In the genomic region with DNA sequence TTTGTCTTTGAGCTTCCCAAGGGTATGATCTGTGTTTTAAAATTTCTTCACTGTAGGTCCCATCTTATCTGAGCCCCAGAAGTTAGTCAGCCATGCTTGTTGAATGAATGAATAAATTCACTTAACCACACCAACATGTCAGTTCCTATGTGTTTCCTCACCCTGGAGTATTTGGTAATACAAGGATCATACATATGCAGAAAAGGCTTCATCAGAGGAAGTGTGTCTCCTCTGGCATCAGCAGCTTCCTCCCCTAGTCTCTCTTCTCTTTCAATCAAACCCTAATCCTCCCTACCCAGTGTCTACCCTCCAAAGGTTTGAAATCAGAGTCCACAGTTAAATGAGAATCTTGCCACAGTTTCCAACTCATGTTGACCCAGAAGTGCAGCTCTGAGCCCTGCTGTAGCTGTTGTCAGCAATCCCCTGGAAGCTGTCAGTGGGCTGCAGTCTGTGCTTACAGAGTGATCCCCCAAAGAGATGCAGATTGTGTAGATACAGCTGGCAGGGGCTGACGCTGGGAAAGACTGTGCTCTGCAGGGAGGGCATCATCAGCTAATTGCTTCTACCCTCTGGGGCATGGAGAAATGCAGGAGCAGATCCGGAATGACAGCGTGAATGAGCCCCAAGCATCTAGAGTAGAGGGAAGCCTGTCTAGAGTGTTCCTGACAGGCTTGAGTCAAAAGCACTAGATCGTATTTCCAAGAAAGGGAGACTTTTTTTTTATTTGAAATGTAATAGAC, we compare ENCODE assay signal across 30 cellular contexts.
A peak's percentile ranks its signal among the peaks of the same experiment; 100 is the strongest.
DNase-seq lines count a peak whose midpoint lies in the region; ATAC-seq, FAIRE-seq and TF ChIP-seq lines count a peak whose summit lies in the region.
"Had no signal": no experiment of that assay in that cellular context is flagged by ENCODE, and none has a peak within 500 bp of the region (broad histone marks: within the 10 kb centered on the region; RNA-seq: fewer than 3 reads in every experiment).

No MANE protein-coding gene starts in this region.

- CTCF ChIA-PET in CD4-positive, alpha-beta memory T cell (lab: Charles Lee; ENCODE audit: partially characterized antibody), result no interaction called here

- peaks cover 0 to 2% (median 0%) of the 10 kb centered on the region in 8 donors for H3K9me3 Mint-ChIP-seq in CD4-positive, alpha-beta memory T cell
- H3K9me3 Mint-ChIP-seq: nephron; T-helper 2 cell treated with Interferon-gamma antibody and Interleukin-4, amounts not matched to agents 5 μg/mL and 100 μg/mL, for 36 hours had no signal

- H3K9ac ChIP-seq in NT2/D1 (ENCODE audit: insufficient read length, low read depth), result no peak overlapping the region
- H3K9ac ChIP-seq: BLaER1 treated with 17β-estradiol and CSF1 and Interleukin-3, amounts not matched to agents 10 nM and 100 nM had no signal

- no peak overlapping the region for H3K27ac ChIP-seq in CD4-positive, alpha-beta memory T cell (ENCODE audit: low read depth, low read length)
- H3K27ac ChIP-seq: gastrocnemius medialis, pancreas, PC-9 had no signal

- H3K27me3 Mint-ChIP-seq in CD4-positive, alpha-beta memory T cell, result peaks cover 0 to 2% of the 10 kb centered on the region in 2 donors

- H3K4me1 Mint-ChIP-seq in CD4-positive, alpha-beta memory T cell, result peaks cover 0 to 7% (median 3%) of the 10 kb centered on the region in 4 donors
- H3K4me1 Mint-ChIP-seq: nephron had no signal

- H3K4me3 ChIP-seq in NT2/D1 (ENCODE audit: insufficient read length, low read depth), result no peak overlapping the region
- H3K4me3 ChIP-seq in CD4-positive, alpha-beta memory T cell (ENCODE audit: low read length in 2 of 2), result no peak overlapping the region
- H3K4me3 ChIP-seq: BLaER1 treated with 17β-estradiol and CSF1 and Interleukin-3, amounts not matched to agents 10 nM and 100 nM; gastrocnemius medialis; pancreas; PC-9 had no signal

- ATAC-seq in HG03432 (IDR thresholded peaks at IDR 0.05; ENCODE audit: unreplicated experiment), result no peak
- ATAC-seq: gastrocnemius medialis; stimulated activated naive B cell treated with anti-CD40 and anti-IgM and Interleukin-4, amounts not matched to agents 10 μg/mL and 1 μg/mL and 100 μg/mL, for 72 hours had no signal

- no peak overlapping the region for H3K27ac Mint-ChIP-seq in CD4-positive, alpha-beta memory T cell
- H3K27ac Mint-ChIP-seq: activated naive CD8-positive, alpha-beta T cell; nephron; stimulated activated naive B cell treated with anti-CD40 and anti-IgM and Interleukin-4, amounts not matched to agents 10 μg/mL and 1 μg/mL and 100 μg/mL, for 72 hours; T-helper 2 cell treated with Interferon-gamma antibody and Interleukin-4, amounts not matched to agents 5 μg/mL and 100 μg/mL, for 36 hours; type B pancreatic cell had no signal

- FAIRE-seq in urothelium cell line (lab: Jason Lieb, UNC), result no peak
- no peak for FAIRE-seq in H54 (lab: Jason Lieb, UNC)
- FAIRE-seq: GM12892, pancreas, small intestine had no signal

- H3K4me3 Mint-ChIP-seq in CD4-positive, alpha-beta memory T cell, result no peak overlapping the region
- H3K4me3 Mint-ChIP-seq: activated naive CD8-positive, alpha-beta T cell; nephron; stimulated activated naive B cell treated with anti-CD40 and anti-IgM and Interleukin-4, amounts not matched to agents 10 μg/mL and 1 μg/mL and 100 μg/mL, for 72 hours; T-helper 2 cell treated with Interferon-gamma antibody and Interleukin-4, amounts not matched to agents 5 μg/mL and 100 μg/mL, for 36 hours; type B pancreatic cell had no signal

- peak; percentile 16 to 49 for DNase-seq in AML-193 (lab: John Stamatoyannopoulos, UW)
- DNase-seq in CD1c-positive myeloid dendritic cell (ENCODE audit: extremely low spot score), result peak; percentile 46
- peak; percentile 44 for DNase-seq in NT2/D1 (ENCODE audit: low read depth, low spot score)
- peak; percentile 14 for DNase-seq in left kidney (ENCODE audit: low read depth, low spot score)
- no peak for DNase-seq in urothelium cell line (ENCODE audit: low spot score)
- no peak for DNase-seq in H54 (ENCODE audit: insufficient read length, low spot score)
- DNase-seq in CD4-positive, alpha-beta memory T cell, result no peak
- DNase-seq: activated CD4-positive, alpha-beta T cell treated with anti-CD3 and anti-CD28 coated beads for 48 hours; activated effector memory CD4-positive, alpha-beta T cell treated with Interleukin-2 at 50 U/mL for 16 hours; Caco-2; DMS53; gastrocnemius medialis; HCEC 1CT; IMR-90; mammary epithelial cell; NCI-H1105 treated with DMSO at 0.1 percent for 48 hours; NCI-H2029 treated with DMSO at 0.1 percent for 48 hours; NCI-H446; pancreas; PC-9; small intestine; stimulated activated naive B cell treated with anti-CD40 and anti-IgM and Interleukin-4, amounts not matched to agents 10 μg/mL and 1 μg/mL and 100 μg/mL, for 72 hours; substantia nigra had no signal

- H3K9me3 ChIP-seq in NT2/D1 (ENCODE audit: insufficient read depth, low read length), result no peaks in the 10 kb centered on the region
- no peaks in the 10 kb centered on the region for H3K9me3 ChIP-seq in CD4-positive, alpha-beta memory T cell (ENCODE audit: control insufficient read depth in 1 of 2, low read length in 2 of 2)
- H3K9me3 ChIP-seq: BLaER1 treated with 17β-estradiol and CSF1 and Interleukin-3, amounts not matched to agents 10 nM and 100 nM; Caco-2; gastrocnemius medialis; pancreas had no signal

- intact Hi-C loops in CD4-positive, alpha-beta memory T cell (cut with micrococcal nuclease), result no loop called here

- no peak for TF ChIP-seq POLR2A in H54 (IDR thresholded peaks at IDR 0.05; ENCODE audit: low read depth, low read length)

- no peaks in the 10 kb centered on the region for H3K4me1 ChIP-seq in NT2/D1 (ENCODE audit: insufficient read depth, insufficient read length)
- no peaks in the 10 kb centered on the region for H3K4me1 ChIP-seq in CD4-positive, alpha-beta memory T cell (ENCODE audit: insufficient read depth, low read length)
- H3K4me1 ChIP-seq: Caco-2, gastrocnemius medialis, pancreas had no signal

- POLR2A ChIA-PET in CD4-positive, alpha-beta memory T cell (lab: Charles Lee; ENCODE audit: partially characterized antibody), result no interaction called here

- no peaks in the 10 kb centered on the region for H3K36me3 Mint-ChIP-seq in CD4-positive, alpha-beta memory T cell
- H3K36me3 Mint-ChIP-seq: activated naive CD8-positive, alpha-beta T cell; stimulated activated naive B cell treated with anti-CD40 and anti-IgM and Interleukin-4, amounts not matched to agents 10 μg/mL and 1 μg/mL and 100 μg/mL, for 72 hours; type B pancreatic cell had no signal

- H3K36me3 ChIP-seq in NT2/D1 (ENCODE audit: insufficient read depth, insufficient read length, low read length), result no peaks in the 10 kb centered on the region
- H3K36me3 ChIP-seq in CD4-positive, alpha-beta memory T cell (ENCODE audit: insufficient read depth, low read length), result no peaks in the 10 kb centered on the region
- H3K36me3 ChIP-seq: BLaER1 treated with 17β-estradiol and CSF1 and Interleukin-3, amounts not matched to agents 10 nM and 100 nM; gastrocnemius medialis; pancreas had no signal

- H3K27me3 ChIP-seq in NT2/D1 (ENCODE audit: insufficient read depth, insufficient read length), result no peaks in the 10 kb centered on the region
- no peaks in the 10 kb centered on the region for H3K27me3 ChIP-seq in CD4-positive, alpha-beta memory T cell (ENCODE audit: insufficient read depth, low read length)
- H3K27me3 ChIP-seq: BLaER1 treated with 17β-estradiol and CSF1 and Interleukin-3, amounts not matched to agents 10 nM and 100 nM; gastrocnemius medialis; pancreas had no signal

Comparison
In these comparisons a context has a peak if more than half of its experiments do, and no peak if none do; other contexts are left out.
1. DNase-seq: peak in AML-193 (2 of 2), CD1c-positive myeloid dendritic cell (single experiment), NT2/D1 (single experiment) and left kidney (single experiment); none in urothelium cell line (single experiment), H54 (single experiment) and CD4-positive, alpha-beta memory T cell (0 of 5).